Comparison of ENCODE assay signal across 8 cellular contexts in genomic region chr22:26672060-26672471, GRCh38. TPM values are rescaled to one million over a fixed set of nuclear protein-coding genes. Genes with fewer than 3 reads are reported as not detected.
DNase-seq lines count a peak whose midpoint lies in the region; ATAC-seq and TF ChIP-seq lines count a peak whose summit lies in the region.

No MANE protein-coding gene starts in this region.

- no peak for DNase-seq in activated CD4-positive, CD25-positive, alpha-beta regulatory T cell (lab: John Stamatoyannopoulos, UW)
- no peak for DNase-seq in ascending aorta (ENCODE audit: low spot score in 2 of 2)
- no peak for DNase-seq in memory B cell (ENCODE audit: low spot score in 2 of 2)
- DNase-seq in aorta, result no peak
- no peak for DNase-seq in head of caudate nucleus
- DNase-seq in NCI-H748 (lab: John Stamatoyannopoulos, UW; ENCODE audit: unreplicated experiment), result no peak

- peaks cover 4% of the 10 kb centered on the region for H3K36me3 Mint-ChIP-seq in memory B cell

- ATAC-seq in activated CD4-positive, CD25-positive, alpha-beta regulatory T cell treated with anti-CD3 and anti-CD28 coated beads, Interleukin-2, amount 50 U/mL, for 24 hours, result peak; percentile 9 to 12
- peak; percentile 4 for ATAC-seq in HG03558 (IDR thresholded peaks at IDR 0.05; ENCODE audit: extremely low read depth, unreplicated experiment)
- ATAC-seq in memory B cell (ENCODE audit: low read depth), result peak; percentile 1
- no peak for ATAC-seq in aorta (ENCODE audit: low FRiP score)

- H3K4me3 ChIP-seq in ascending aorta (peak overlapping the region; percentile 70 to 80), aorta (ENCODE audit: low read length in 2 of 2) (no peak overlapping the region)

- no peaks in the 10 kb centered on the region for H3K9me3 Mint-ChIP-seq in memory B cell

- WGBS in aorta, 2 donors, result 82 to 89% methylated on average over 8 of the region's 8 CpGs

- H3K27me3 ChIP-seq in ascending aorta, result no peaks in the 10 kb centered on the region
- H3K27me3 ChIP-seq in aorta (ENCODE audit: control insufficient read depth in 1 of 2, insufficient read depth in 2 of 2, low read length in 1 of 2), result no peaks in the 10 kb centered on the region

- intact Hi-C loops in ascending aorta (cut with DNase I), result no loop called here
- intact Hi-C loops in aorta (cut with DNase I), result no loop called here
- intact Hi-C loops in head of caudate nucleus (cut with DNase I), result no loop called here

- TF ChIP-seq CTCF in ascending aorta (IDR thresholded peaks at IDR 0.05), result no peak

- peaks cover 72% of the 10 kb centered on the region for H3K4me1 Mint-ChIP-seq in memory B cell

- H3K4me3 Mint-ChIP-seq in memory B cell, result peak overlapping the region; percentile 97

- H3K4me1 ChIP-seq in ascending aorta, result peaks cover 19 to 26% of the 10 kb centered on the region in 2 donors
- no peaks in the 10 kb centered on the region for H3K4me1 ChIP-seq in aorta (ENCODE audit: control insufficient read depth in 1 of 2, insufficient read depth in 2 of 2, low read length in 2 of 2)

- H3K27ac ChIP-seq in ascending aorta (peak overlapping the region; percentile 96 to 99), aorta (ENCODE audit: low read depth in 1 of 2, low read length in 2 of 2) (peak overlapping the region; percentile 50 to 91)

- peak overlapping the region; percentile 99 for H3K27ac Mint-ChIP-seq in memory B cell

- no peaks in the 10 kb centered on the region for H3K36me3 ChIP-seq in ascending aorta
- H3K36me3 ChIP-seq in aorta (ENCODE audit: control insufficient read depth in 1 of 2, insufficient read depth in 2 of 2, low read length in 1 of 2), result no peaks in the 10 kb centered on the region

- H3K9me3 ChIP-seq in ascending aorta (no peaks in the 10 kb centered on the region), aorta (ENCODE audit: control insufficient read depth, low read length) (no peaks in the 10 kb centered on the region)

- no peaks in the 10 kb centered on the region for H3K27me3 Mint-ChIP-seq in memory B cell

RNA-seq across cellular contexts. Expression of gene MIAT, which starts 14.7 kb away (rescaled TPM):
- total RNA-seq in ascending aorta (0.53 TPM), aorta (1 to 10 TPM; 1.6 to 5.0 TPM)
- polyA plus RNA-seq in aorta, result under 1 TPM in 1 of 2 donors, not detected in 1; 0.28 TPM

RNA-seq across cellular contexts. Expression of gene CRYBA4, which starts 50.3 kb away (rescaled TPM):
- total RNA-seq in ascending aorta (not detected), aorta (not detected)
- not detected for polyA plus RNA-seq in aorta

RNA-seq across cellular contexts. Expression of gene CRYBB1, which starts 54.2 kb away (rescaled TPM):
- total RNA-seq in ascending aorta (7.3 TPM), aorta (1 to 10 TPM; 1.4 TPM)
- polyA plus RNA-seq in aorta, result 1 to 10 TPM in 1 of 2 donors, under 1 TPM in 1; 0.43 to 4.4 TPM

Comparison
In these comparisons a context has a peak if more than half of its experiments do, and no peak if none do; other contexts are left out.
1. H3K4me3 ChIP-seq: peak in ascending aorta (2 of 2); none in aorta (0 of 2).